In the genomic region with DNA sequence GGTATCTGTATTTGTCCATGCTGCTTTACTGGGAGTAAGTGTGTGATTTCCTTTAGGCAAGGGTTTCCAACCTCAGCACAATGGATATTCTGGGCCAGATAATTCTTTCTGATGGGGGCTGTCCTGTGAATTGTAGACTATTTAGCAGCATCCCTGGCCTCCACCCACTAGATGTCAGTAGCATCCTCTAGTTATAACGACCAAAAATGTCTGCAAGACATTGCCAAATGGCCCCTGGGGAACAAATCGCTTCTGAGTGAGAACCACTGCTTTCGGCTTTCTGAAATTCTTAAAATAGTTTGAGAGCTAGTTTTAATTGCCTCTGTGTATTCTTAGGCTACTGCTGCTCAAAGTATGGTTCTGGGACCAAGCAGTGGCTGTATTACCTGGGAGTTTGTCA, we compare ENCODE assay signal across 1 cellular context.
TF ChIP-seq lines count a peak whose summit lies in the region.

No MANE protein-coding gene starts in this region.

TF ChIP-seq in GM23338, 12 proteins besides CTCF, POLR2A, EP300 and RAD21 (continued from another document):
- TF ChIP-seq REST (IDR thresholded peaks at IDR 0.05; ENCODE audit: unreplicated experiment) (no peak), ZNF331 (CRISPR knock-in tag; IDR thresholded peaks at IDR 0.05; ENCODE audit: low read depth) (no peak), EZH2phosphoT487 (IDR thresholded peaks at IDR 0.05; ENCODE audit: unreplicated experiment) (no peak)
- TF ChIP-seq, protein P1, sequence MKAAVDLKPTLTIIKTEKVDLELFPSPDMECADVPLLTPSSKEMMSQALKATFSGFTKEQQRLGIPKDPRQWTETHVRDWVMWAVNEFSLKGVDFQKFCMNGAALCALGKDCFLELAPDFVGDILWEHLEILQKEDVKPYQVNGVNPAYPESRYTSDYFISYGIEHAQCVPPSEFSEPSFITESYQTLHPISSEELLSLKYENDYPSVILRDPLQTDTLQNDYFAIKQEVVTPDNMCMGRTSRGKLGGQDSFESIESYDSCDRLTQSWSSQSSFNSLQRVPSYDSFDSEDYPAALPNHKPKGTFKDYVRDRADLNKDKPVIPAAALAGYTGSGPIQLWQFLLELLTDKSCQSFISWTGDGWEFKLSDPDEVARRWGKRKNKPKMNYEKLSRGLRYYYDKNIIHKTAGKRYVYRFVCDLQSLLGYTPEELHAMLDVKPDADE (IDR thresholded peaks at IDR 0.05) = no peak
